ENCODE assay signal across 8 cellular contexts in the genomic region with DNA sequence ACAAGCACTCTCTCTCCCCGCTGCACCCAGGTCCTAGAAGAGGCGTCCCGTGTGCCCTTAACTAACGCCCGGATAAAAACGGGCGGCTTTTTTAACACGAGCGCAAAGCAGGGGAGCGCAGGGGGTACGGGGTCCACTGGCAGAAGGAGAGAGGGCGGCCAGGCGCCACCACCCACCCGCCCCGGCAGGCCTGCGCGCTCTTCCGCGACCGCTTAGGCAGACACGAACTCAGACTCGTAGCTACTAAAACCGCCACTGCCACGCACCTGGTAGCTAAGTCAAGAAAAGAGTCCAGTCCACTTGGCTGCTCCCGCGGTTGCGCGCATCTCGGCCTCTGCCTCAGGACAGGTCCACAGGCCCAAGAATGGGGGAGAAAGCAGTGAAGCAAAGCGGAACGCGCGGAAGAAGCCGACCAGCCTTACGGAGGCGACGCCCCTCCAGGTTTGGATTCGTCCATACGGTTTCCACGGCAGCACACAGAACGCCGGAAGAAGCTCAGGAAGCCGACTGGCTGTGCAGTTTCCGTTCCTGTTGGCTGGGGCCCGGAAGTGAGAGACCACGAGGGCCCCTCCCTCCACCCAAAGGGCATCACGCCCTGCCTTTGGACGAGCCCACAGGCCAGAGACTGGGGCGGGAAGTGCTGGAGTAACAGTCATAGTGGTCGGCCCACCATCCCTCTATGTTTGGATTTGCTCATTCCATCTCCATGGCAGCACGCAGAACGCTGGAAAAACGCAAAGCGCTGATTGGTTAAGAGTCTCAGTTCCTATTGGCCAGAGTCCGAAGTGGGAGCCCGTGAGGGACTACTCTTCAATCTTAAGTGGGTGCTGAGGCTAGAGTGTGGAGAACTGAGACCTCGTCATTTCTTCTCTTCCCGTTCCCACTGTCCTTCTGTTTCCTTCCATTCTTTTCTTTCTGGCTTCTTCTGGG. TPM values are rescaled to one million over a fixed set of nuclear protein-coding genes. Genes with fewer than 3 reads are reported as not detected.
DNase-seq lines count a peak whose midpoint lies in the region; ATAC-seq and TF ChIP-seq lines count a peak whose summit lies in the region.

A gene (minus strand): TSS at position 354 of the 930 bp plus-strand sequence. CDS start 7,344 bp downstream, outside the sequence.

- peak within 1 kb of the TSS; percentile 90 for H3K4me3 ChIP-seq in choroid plexus epithelial cell (ENCODE audit: low read depth, low read length)
- peak within 1 kb of the TSS; percentile 88 for H3K4me3 ChIP-seq in kidney epithelial cell (ENCODE audit: low read depth, low read length)

- TF ChIP-seq CTCF in choroid plexus epithelial cell (conservative IDR thresholded peaks at IDR 0.05; ENCODE audit: low read depth, low read length): no peak
- no peak for TF ChIP-seq CTCF in kidney epithelial cell (IDR thresholded peaks at IDR 0.05; ENCODE audit: insufficient read depth, low read length, poor library complexity, severe bottlenecking)

- DNase-seq in AG20443 (ENCODE audit: low spot score) (peak; percentile 95), NCI-H510A (lab: John Stamatoyannopoulos, UW) (peak; percentile 94), choroid plexus epithelial cell (ENCODE audit: low read depth) (peak; percentile 100), kidney epithelial cell (ENCODE audit: low read depth) (peak; percentile 99)
- peak; percentile 85 to 86 for DNase-seq in activated CD4-positive, alpha-beta T cell treated with anti-CD3 and anti-CD28 coated beads for 24 hours (ENCODE audit: low read depth in 2 of 2)
- peak; percentile 91 to 94 for DNase-seq in stimulated activated CD4-positive, alpha-beta T cell treated with anti-CD3 and anti-CD28 coated beads, Interleukin-15, amount 100 ng/mL, for 48 hours (ENCODE audit: low read depth in 2 of 2)

- H3K27me3 ChIP-seq in kidney epithelial cell (ENCODE audit: control insufficient read depth, insufficient read depth, low read length): no peaks in the 10 kb centered on the region

- H3K36me3 ChIP-seq in kidney epithelial cell (ENCODE audit: control insufficient read depth, insufficient read depth, low read length): no peaks in the 10 kb centered on the region

- peak; percentile 70 for TF ChIP-seq POLR2A in GM19099 (IDR thresholded peaks at IDR 0.05; ENCODE audit: extremely low read depth, insufficient read length, low read depth)

- ATAC-seq in HG03432 (IDR thresholded peaks at IDR 0.05; ENCODE audit: unreplicated experiment): peak; percentile 95

RNA-seq across cellular contexts. Expression of the gene that starts here (rescaled TPM):
- 13.0 and 18.3 TPM in 2 replicates for total RNA-seq in kidney epithelial cell

Comparison
In these comparisons a context has a peak if more than half of its experiments do, and no peak if none do; other contexts are left out.
1. Peak in every context shown above with its lines: DNase-seq, ATAC-seq and H3K4me3 ChIP-seq.